ENCODE assay signal across 9 cellular contexts in genomic region chr17:28925912-28926365, GRCh38. TPM values are rescaled to one million over a fixed set of nuclear protein-coding genes. Genes with fewer than 3 reads are reported as not detected.
A peak's percentile ranks its signal among the peaks of the same experiment; 100 is the strongest.
DNase-seq lines count a peak whose midpoint lies in the region; ATAC-seq and TF ChIP-seq lines count a peak whose summit lies in the region.
"Had no signal": no experiment of that assay in that cellular context is flagged by ENCODE, and none has a peak within 500 bp of the region (broad histone marks: within the 10 kb centered on the region; RNA-seq: fewer than 3 reads in every experiment).

No MANE protein-coding gene starts in this region.

- H4K20me1 ChIP-seq in PC-3 (ENCODE audit: low read length): peaks cover 9% of the 10 kb centered on the region; the same call in 1 of the 2 replicates

- H3K4me1 ChIP-seq in PC-3 (ENCODE audit: insufficient read depth, low read length) (peaks cover 18% of the 10 kb centered on the region), left lung (peaks cover 0 to 45% of the 10 kb centered on the region in 2 donors), BE2C (peaks cover 5% of the 10 kb centered on the region; the same call in 1 of the 2 replicates)

- H3K27me3 ChIP-seq in PC-3 (ENCODE audit: low read length) (no peaks in the 10 kb centered on the region), left lung (no peaks in the 10 kb centered on the region), BE2C (no peaks in the 10 kb centered on the region)

- H3K36me3 ChIP-seq in PC-3 (ENCODE audit: low read depth, low read length) (peaks cover 49% of the 10 kb centered on the region), left lung (peaks cover 0 to 40% of the 10 kb centered on the region in 2 donors), BE2C (peaks cover 9% of the 10 kb centered on the region)

- no peak overlapping the region for H2AFZ ChIP-seq in PC-3 (ENCODE audit: low read length)

- peak; percentile 32 for DNase-seq in DMS153 (lab: John Stamatoyannopoulos, UW)
- DNase-seq in DMS153 treated with DMSO at 0.1 percent for 48 hours (lab: John Stamatoyannopoulos, UW; ENCODE audit: unreplicated experiment): no peak
- peak; percentile 74 for DNase-seq in PC-3
- DNase-seq in activated naive CD4-positive, alpha-beta T cell treated with anti-CD3 and anti-CD28 coated beads, Interleukin-2, amount 50 U/mL, for 16 hours: peak; percentile 24
- no peak for DNase-seq in left lung
- DNase-seq in BE2C: no peak
- no peak for DNase-seq in NCI-H748 (lab: John Stamatoyannopoulos, UW; ENCODE audit: unreplicated experiment)
- no peak for DNase-seq in NCI-H526 treated with DMSO at 0.1 percent for 48 hours (lab: John Stamatoyannopoulos, UW)

- POLR2A ChIA-PET in PC-3 (lab: Charles Lee; ENCODE audit: unreplicated experiment): no interaction called here

- CTCF ChIA-PET in PC-3 (lab: Charles Lee): no interaction called here

- H3K9me3 ChIP-seq in PC-3 (ENCODE audit: low read length) (no peaks in the 10 kb centered on the region), left lung (no peaks in the 10 kb centered on the region), BE2C (no peaks in the 10 kb centered on the region)

- TF ChIP-seq CTCF in PC-3 (conservative IDR thresholded peaks at IDR 0.05; ENCODE audit: low read depth, low read length) (no peak), left lung (IDR thresholded peaks at IDR 0.05) (no peak), BE2C (IDR thresholded peaks at IDR 0.05; ENCODE audit: low read depth, low read length) (no peak)

- no peaks in the 10 kb centered on the region for H3K9me2 ChIP-seq in PC-3 (replicated peaks; ENCODE audit: low read length)

- peak; percentile 93 for ATAC-seq in PC-3
- peak; percentile 75 for ATAC-seq in left lung

- BruUV-seq in PC-3 (replicated peaks; lab: Mats Ljungman, UMichigan): no TSS peak

- intact Hi-C loops in PC-3 (cut with micrococcal nuclease): loop anchor here (1.0 kb wide), 1 partner anchor 20 kb away; no protein-coding TSS in a partner anchor
- intact Hi-C loops in left lung (cut with DNase I): no loop called here

- H3K4me2 ChIP-seq in PC-3 (ENCODE audit: low read length): peak overlapping the region; percentile 45

- peaks cover 37% of the 10 kb centered on the region for H3K79me2 ChIP-seq in PC-3 (ENCODE audit: low read length)

- no peaks in the 10 kb centered on the region for H3F3A ChIP-seq in PC-3 (ENCODE audit: low read length, unreplicated experiment)

- H3K27ac ChIP-seq in PC-3 (ENCODE audit: low read length) (peak overlapping the region; percentile 93), left lung (peak overlapping the region; percentile 62 to 91)
- H3K27ac ChIP-seq: 22Rv1 had no signal

- H3K4me3 ChIP-seq in PC-3 (ENCODE audit: low read length) (no peak overlapping the region), left lung (no peak overlapping the region), BE2C (ENCODE audit: low read depth, low read length) (no peak overlapping the region)

- peak overlapping the region; percentile 66 for H3K9ac ChIP-seq in PC-3 (ENCODE audit: low read length)

RNA-seq across cellular contexts. Expression of gene DHRS13, which starts 23.1 kb away (rescaled TPM):
- total RNA-seq in PC-3 (2014; rRNA removed) (4.9 and 5.1 TPM in 2 replicates), left lung (10 to 100 TPM in 1 of 2 donors, 1 to 10 TPM in 1; 8.8 to 16.9 TPM)
- polyA plus RNA-seq in BE2C (2012; ENCODE audit: insufficient read depth, insufficient read length, low read depth): 14.8 TPM

RNA-seq across cellular contexts. Expression of gene PHF12, which starts 25.4 kb away (rescaled TPM):
- total RNA-seq in PC-3 (2014; rRNA removed) (20.6 and 25.0 TPM in 2 replicates), left lung (10 to 100 TPM; 32.1 to 45.8 TPM)
- polyA plus RNA-seq in BE2C (2012; ENCODE audit: insufficient read depth, insufficient read length, low read depth): 43.0 TPM

RNA-seq across cellular contexts. Expression of gene FLOT2, which starts 28.4 kb away (rescaled TPM):
- total RNA-seq in PC-3 (2014; rRNA removed) (23.1 and 34.7 TPM in 2 replicates), left lung (100 to 1,000 TPM in 1 of 2 donors, 10 to 100 TPM in 1; 95.7 to 171 TPM)
- 53.5 TPM for polyA plus RNA-seq in BE2C (2012; ENCODE audit: insufficient read depth, insufficient read length, low read depth)

Comparison
In these comparisons a context has a peak if more than half of its experiments do, and no peak if none do; other contexts are left out.
1. DNase-seq: peak in DMS153 (single experiment), PC-3 (single experiment) and activated naive CD4-positive, alpha-beta T cell treated with anti-CD3 and anti-CD28 coated beads, Interleukin-2, amount 50 U/mL, for 16 hours (single experiment); none in DMS153 treated with DMSO at 0.1 percent for 48 hours (single experiment), left lung (0 of 2), BE2C (single experiment), NCI-H748 (single experiment) and NCI-H526 treated with DMSO at 0.1 percent for 48 hours (single experiment).